In the genomic region with DNA sequence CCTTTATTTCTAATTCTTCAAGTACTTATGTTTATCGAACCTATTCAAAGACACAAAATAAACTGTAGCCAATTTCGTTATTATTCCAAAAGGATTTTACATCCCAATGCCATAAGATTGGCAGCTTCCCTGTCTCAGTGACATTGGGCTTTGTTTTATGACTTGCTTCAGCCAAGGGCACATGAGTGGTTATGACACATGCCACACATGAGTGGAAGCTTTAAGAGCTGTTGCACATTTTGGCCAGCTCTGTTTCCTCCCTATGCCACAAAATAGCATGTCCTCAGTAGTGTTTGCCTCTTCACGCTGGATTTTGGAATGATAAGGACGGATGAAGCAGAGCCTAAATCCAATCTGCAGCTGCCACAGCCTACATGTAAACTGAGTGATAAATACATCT, we compare ENCODE assay signal across 12 cellular contexts.
"Had no signal": no experiment of that assay in that cellular context is flagged by ENCODE, and none has a peak within 500 bp of the region (broad histone marks: within the 10 kb centered on the region; RNA-seq: fewer than 3 reads in every experiment).

No MANE protein-coding gene starts in this region.

- H3K9me3 ChIP-seq: thyroid gland, vagina had no signal

- ATAC-seq: effector memory CD8-positive, alpha-beta T cell; left colon; stimulated activated naive B cell treated with anti-CD40 and anti-IgM and Interleukin-4, amounts not matched to agents 10 μg/mL and 1 μg/mL and 100 μg/mL, for 72 hours had no signal

- DNase-seq: activated CD4-positive, alpha-beta T cell treated with anti-CD3 and anti-CD28 coated beads, Interleukin-2, amount 10 ng/mL, durations not matched to agents 7 days and 5 days; activated CD8-positive, alpha-beta memory T cell treated with anti-CD3 and anti-CD28 coated beads for 24 hours; activated gamma-delta T cell treated with Interleukin-2 at 50 U/mL for 16 hours; activated naive CD8-positive, alpha-beta T cell treated with anti-CD3 and anti-CD28 coated beads, Interleukin-2, amount 10 ng/mL, durations not matched to agents 7 days and 5 days; cerebellar nuclear complex; effector memory CD8-positive, alpha-beta T cell; left colon; mammary epithelial cell; stimulated activated CD4-positive, alpha-beta T cell treated with anti-CD3 and anti-CD28 coated beads, Interleukin-2, amount 100 ng/mL, for 48 hours; stimulated activated naive B cell treated with anti-CD40 and anti-IgM and Interleukin-4, amounts not matched to agents 10 μg/mL and 1 μg/mL and 100 μg/mL, for 72 hours; thyroid gland had no signal

- H3K27ac ChIP-seq: thyroid gland, vagina had no signal

- H3K4me3 ChIP-seq: thyroid gland, vagina had no signal

- H3K27me3 ChIP-seq: thyroid gland, vagina had no signal

- H3K4me1 ChIP-seq: thyroid gland had no signal
